Comparison of ENCODE assay signal across 1 cellular context in the genomic region with DNA sequence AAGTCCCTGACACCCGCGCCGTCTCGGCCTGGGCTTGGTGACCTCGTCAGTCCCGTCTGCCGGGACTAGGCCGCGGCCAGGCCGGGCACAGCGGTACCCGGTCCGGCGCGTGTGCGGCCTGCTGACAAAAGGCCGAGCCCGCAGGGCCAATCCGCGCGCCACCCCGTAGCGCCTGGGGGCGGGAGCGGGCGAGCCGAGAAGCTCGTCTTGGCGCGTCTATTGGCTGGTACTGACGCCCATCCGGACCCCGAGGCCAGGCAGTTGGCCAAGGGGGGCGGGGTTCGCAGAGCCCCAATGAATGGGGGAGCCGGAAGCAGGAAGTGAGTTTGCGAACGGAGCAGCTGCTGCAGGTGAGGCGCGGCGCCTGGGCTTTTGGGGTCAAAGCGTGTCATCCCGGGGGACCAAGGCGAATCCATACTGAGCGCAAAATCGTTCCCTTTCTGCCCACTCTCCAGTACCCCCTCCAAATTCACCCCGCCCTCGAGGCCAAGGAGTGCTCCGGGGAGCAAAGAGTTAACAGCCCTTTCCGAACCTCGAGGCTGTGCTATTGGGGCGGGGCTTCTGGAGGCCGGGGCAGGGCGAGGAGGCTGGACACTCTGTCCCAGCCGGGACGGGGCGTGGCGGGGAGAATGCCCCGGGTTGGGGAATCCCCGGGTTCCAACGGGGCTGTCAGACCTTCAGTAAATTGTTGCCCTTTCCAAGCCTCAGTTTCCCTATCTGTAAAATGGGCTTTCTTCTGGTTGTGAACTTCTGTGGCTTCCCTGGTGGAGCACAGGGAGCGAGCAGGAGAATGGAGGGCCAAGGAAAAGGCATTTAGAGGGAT.
TF ChIP-seq lines count a peak whose summit lies in the region.

A gene with protein sequence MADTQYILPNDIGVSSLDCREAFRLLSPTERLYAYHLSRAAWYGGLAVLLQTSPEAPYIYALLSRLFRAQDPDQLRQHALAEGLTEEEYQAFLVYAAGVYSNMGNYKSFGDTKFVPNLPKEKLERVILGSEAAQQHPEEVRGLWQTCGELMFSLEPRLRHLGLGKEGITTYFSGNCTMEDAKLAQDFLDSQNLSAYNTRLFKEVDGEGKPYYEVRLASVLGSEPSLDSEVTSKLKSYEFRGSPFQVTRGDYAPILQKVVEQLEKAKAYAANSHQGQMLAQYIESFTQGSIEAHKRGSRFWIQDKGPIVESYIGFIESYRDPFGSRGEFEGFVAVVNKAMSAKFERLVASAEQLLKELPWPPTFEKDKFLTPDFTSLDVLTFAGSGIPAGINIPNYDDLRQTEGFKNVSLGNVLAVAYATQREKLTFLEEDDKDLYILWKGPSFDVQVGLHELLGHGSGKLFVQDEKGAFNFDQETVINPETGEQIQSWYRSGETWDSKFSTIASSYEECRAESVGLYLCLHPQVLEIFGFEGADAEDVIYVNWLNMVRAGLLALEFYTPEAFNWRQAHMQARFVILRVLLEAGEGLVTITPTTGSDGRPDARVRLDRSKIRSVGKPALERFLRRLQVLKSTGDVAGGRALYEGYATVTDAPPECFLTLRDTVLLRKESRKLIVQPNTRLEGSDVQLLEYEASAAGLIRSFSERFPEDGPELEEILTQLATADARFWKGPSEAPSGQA (plus strand): TSS at position 319 of the 823 bp plus-strand sequence. CDS start 1,767 bp downstream, outside the sequence.

TF ChIP-seq in HepG2, 621 proteins besides CTCF, POLR2A, EP300 and RAD21 (continued from another document):
- TF ChIP-seq, protein P1, sequence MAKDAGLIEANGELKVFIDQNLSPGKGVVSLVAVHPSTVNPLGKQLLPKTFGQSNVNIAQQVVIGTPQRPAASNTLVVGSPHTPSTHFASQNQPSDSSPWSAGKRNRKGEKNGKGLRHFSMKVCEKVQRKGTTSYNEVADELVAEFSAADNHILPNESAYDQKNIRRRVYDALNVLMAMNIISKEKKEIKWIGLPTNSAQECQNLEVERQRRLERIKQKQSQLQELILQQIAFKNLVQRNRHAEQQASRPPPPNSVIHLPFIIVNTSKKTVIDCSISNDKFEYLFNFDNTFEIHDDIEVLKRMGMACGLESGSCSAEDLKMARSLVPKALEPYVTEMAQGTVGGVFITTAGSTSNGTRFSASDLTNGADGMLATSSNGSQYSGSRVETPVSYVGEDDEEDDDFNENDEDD (CRISPR knock-in tag; IDR thresholded peaks at IDR 0.05; ENCODE audit: borderline replicate concordance): peak; percentile 66; the same call in 1 of the 2 replicates
- TF ChIP-seq ZNF253 (CRISPR knock-in tag; IDR thresholded peaks at IDR 0.05; ENCODE audit: borderline replicate concordance): 0 out of 2 replicates have a peak, but pooled peaks have one; percentile 27
- peak; percentile 68; the same call in 1 of the 2 replicates for TF ChIP-seq SMYD3 (CRISPR knock-in tag; IDR thresholded peaks at IDR 0.05)
- no peak for TF ChIP-seq ZNF615 (CRISPR knock-in tag; IDR thresholded peaks at IDR 0.05; ENCODE audit: borderline replicate concordance)
- no peak for TF ChIP-seq MAFK (conservative IDR thresholded peaks at IDR 0.05 in 1 of 2, IDR thresholded peaks at IDR 0.05 in 1 of 2; ENCODE audit: low read length in 2 of 2)
- TF ChIP-seq ETV6 (CRISPR knock-in tag; conservative IDR thresholded peaks at IDR 0.05): no peak
- TF ChIP-seq HHEX (CRISPR knock-in tag; IDR thresholded peaks at IDR 0.05): no peak
